Comparison of ENCODE assay signal across 29 cellular contexts in the genomic region with DNA sequence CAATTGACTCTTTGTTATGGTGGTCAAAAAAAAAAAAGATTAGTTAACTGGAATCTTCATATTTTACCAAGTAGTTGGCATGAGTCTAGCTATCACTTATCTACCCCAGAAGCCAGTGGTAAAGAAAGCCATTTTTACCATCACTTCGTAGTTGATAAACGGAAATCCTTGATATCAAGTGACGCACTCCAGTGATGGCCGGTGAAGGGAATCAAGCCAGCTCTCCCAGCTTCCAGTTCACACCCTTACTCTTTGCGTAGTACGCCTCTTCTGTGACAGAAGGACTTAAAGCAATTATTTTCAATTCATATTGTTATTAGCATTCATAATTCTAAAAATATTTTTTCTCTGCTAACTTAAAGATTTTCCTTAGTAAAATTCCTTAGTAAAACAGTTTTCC.
DNase-seq lines count a peak whose midpoint lies in the region; FAIRE-seq and TF ChIP-seq lines count a peak whose summit lies in the region.
"Had no signal": no experiment of that assay in that cellular context is flagged by ENCODE, and none has a peak within 500 bp of the region (broad histone marks: within the 10 kb centered on the region; RNA-seq: fewer than 3 reads in every experiment).

No MANE protein-coding gene starts in this region.

- no peak overlapping the region for H2BK20ac ChIP-seq in H1 (ENCODE audit: low read length)

- peaks cover 3% of the 10 kb centered on the region in 2 experiments; a peak in 3 of 4 replicates for H3K9me3 ChIP-seq in H1 (ENCODE audit: insufficient read depth in 2 of 2, low read depth in 1 of 2, low read length in 1 of 2)
- H3K9me3 ChIP-seq: A549, BE2C, BLaER1 had no signal

- no peak for TF ChIP-seq RAD21 in H1 (IDR thresholded peaks at IDR 0.05 in 1 of 2, conservative IDR thresholded peaks at IDR 0.05 in 1 of 2; ENCODE audit: low read depth in 2 of 2, low read length in 2 of 2)

- H2AFZ ChIP-seq in H1 (ENCODE audit: low read length), result 0 out of 2 replicates have a peak overlapping the region, but pooled peaks have one; percentile 62

- H3K79me1 ChIP-seq in H1 (ENCODE audit: low read depth, low read length), result no peaks in the 10 kb centered on the region

- no peak overlapping the region for H3K4me3 ChIP-seq in H1 (ENCODE audit: extremely low read depth in 1 of 4, insufficient read depth in 2 of 4, low read depth in 3 of 4, low read length in 4 of 4)
- H3K4me3 ChIP-seq: A549; BLaER1; BLaER1 treated with 17β-estradiol and CSF1 and Interleukin-3, amounts not matched to agents 10 nM and 100 nM had no signal

- no peaks in the 10 kb centered on the region for H3K36me3 ChIP-seq in H1 (ENCODE audit: control insufficient read depth in 2 of 4, insufficient read depth in 4 of 4, low read length in 3 of 4)
- H3K36me3 ChIP-seq: BE2C; BLaER1; BLaER1 treated with 17β-estradiol and CSF1 and Interleukin-3, amounts not matched to agents 10 nM and 100 nM had no signal

- H3K23ac ChIP-seq in H1 (ENCODE audit: insufficient read length), result no peak overlapping the region

- H2BK120ac ChIP-seq in H1 (replicated peaks; ENCODE audit: low read depth, low read length), result no peak overlapping the region

- no peaks in the 10 kb centered on the region for H3K27me3 ChIP-seq in H1 (replicated peaks in 1 of 4; ENCODE audit: control insufficient read depth in 3 of 4, extremely low read depth in 1 of 4, insufficient read depth in 3 of 4, low read length in 3 of 4)
- H3K27me3 ChIP-seq: BE2C; BLaER1; BLaER1 treated with 17β-estradiol and CSF1 and Interleukin-3, amounts not matched to agents 10 nM and 100 nM had no signal

- 93% methylated on average over 6 of the region's 6 CpGs; no CpG with 5 or more reads in 1 of the 2 experiments for WGBS in H1 (ENCODE audit: extremely low coverage in 1 of 2, insufficient coverage in 1 of 2, insufficient read length in 1 of 2, insufficient replicate concordance in 2 of 2, low coverage in 1 of 2, low lambda C conversion rate in 2 of 2, missing lambda C conversion rate in 1 of 2), 2 experiments

- no peak overlapping the region for H3K4ac ChIP-seq in H1 (replicated peaks; ENCODE audit: insufficient read length, low read depth, low read length)

- POLR2A ChIA-PET in H1 (lab: Charles Lee; ENCODE audit: partially characterized antibody), result interaction anchor here (0.6 kb wide), 1 partner anchor 196 kb away, joined by 4 read pairs; no protein-coding TSS in a partner anchor

- H2BK12ac ChIP-seq in H1 (ENCODE audit: low read depth, low read length), result no peak overlapping the region

- H3K56ac ChIP-seq in H1 (replicated peaks; ENCODE audit: insufficient read length, low read depth, low read length), result no peak overlapping the region

- H3K4me2 ChIP-seq in H1 (ENCODE audit: insufficient read depth in 1 of 2, low read depth in 2 of 2, low read length in 2 of 2), result no peak overlapping the region
- H3K4me2 ChIP-seq: A549; BLaER1; BLaER1 treated with 17β-estradiol and CSF1 and Interleukin-3, amounts not matched to agents 10 nM and 100 nM had no signal

- no peaks in the 10 kb centered on the region for H3K4me1 ChIP-seq in H1 (replicated peaks in 1 of 4; ENCODE audit: control insufficient read depth in 3 of 4, insufficient read depth in 4 of 4, low read length in 3 of 4)
- H3K4me1 ChIP-seq: A549; BE2C; BLaER1; BLaER1 treated with 17β-estradiol and CSF1 and Interleukin-3, amounts not matched to agents 10 nM and 100 nM had no signal

- no peaks in the 10 kb centered on the region for H4K20me1 ChIP-seq in H1 (replicated peaks in 1 of 2; ENCODE audit: control insufficient read depth in 1 of 2, insufficient read depth in 2 of 2, low read length in 2 of 2)
- H4K20me1 ChIP-seq: BLaER1; BLaER1 treated with 17β-estradiol and CSF1 and Interleukin-3, amounts not matched to agents 10 nM and 100 nM had no signal

- TF ChIP-seq POLR2A in H1 (IDR thresholded peaks at IDR 0.05; ENCODE audit: control extremely low read depth in 1 of 2, low read depth in 2 of 2, low read length in 2 of 2), result no peak

- no peaks in the 10 kb centered on the region for H3K79me2 ChIP-seq in H1 (ENCODE audit: control insufficient read depth in 1 of 2, insufficient read depth in 2 of 2, low read length in 2 of 2)

- no peak overlapping the region for H4K5ac ChIP-seq in H1 (ENCODE audit: insufficient read length, low read depth, low read length)

- no peak overlapping the region for H2BK15ac ChIP-seq in H1 (ENCODE audit: low read length)

- H3K27ac ChIP-seq in H1 (ENCODE audit: low read depth, low read length), result no peak overlapping the region
- H3K27ac ChIP-seq: 22Rv1; A549; BLaER1; BLaER1 treated with 17β-estradiol and CSF1 and Interleukin-3, amounts not matched to agents 10 nM and 100 nM; C4-2B had no signal

- no peak overlapping the region for H3K9ac ChIP-seq in H1 (replicated peaks in 1 of 4; ENCODE audit: extremely low read depth in 1 of 4, low read depth in 3 of 4, low read length in 3 of 4)
- H3K9ac ChIP-seq: BLaER1; BLaER1 treated with 17β-estradiol and CSF1 and Interleukin-3, amounts not matched to agents 10 nM and 100 nM had no signal

- no peak overlapping the region for H2AK5ac ChIP-seq in H1 (ENCODE audit: low read depth, low read length)

- TF ChIP-seq EP300 in H1 (IDR thresholded peaks at IDR 0.05; ENCODE audit: borderline replicate concordance in 1 of 2, low read depth in 2 of 2, low read length in 2 of 2), result no peak

- H3K18ac ChIP-seq in H1 (ENCODE audit: extremely low read depth, low read length), result no peak overlapping the region

- CTCF ChIA-PET in H1 (lab: Charles Lee; ENCODE audit: partially characterized antibody), result interaction anchor here (0.7 to 1.4 kb wide), 3 partner anchors 135 to 414 kb away, joined by 3 to 5 read pairs (median 3); no protein-coding TSS in a partner anchor

- no peak overlapping the region for H3K14ac ChIP-seq in H1 (ENCODE audit: insufficient read length)

- H3K23me2 ChIP-seq in H1 (ENCODE audit: low read depth, low read length), result no peaks in the 10 kb centered on the region

- no peak for FAIRE-seq in H1 (lab: Jason Lieb, UNC)
- FAIRE-seq: A204.1, A549, D721Med had no signal

- H2BK5ac ChIP-seq in H1 (ENCODE audit: low read depth, low read length), result no peak overlapping the region

- DNase-seq in H1 (ENCODE audit: low read depth in 1 of 2, low spot score in 2 of 2) (no peak), NCI-H2081 treated with DMSO at 0.1 percent for 48 hours (lab: John Stamatoyannopoulos, UW) (no peak)
- DNase-seq: 8988T; ACHN; AML-193; BE2C; C1 segment of cervical spinal cord; Caco-2; Calu3; CD4-positive, alpha-beta memory T cell; CD4-positive, alpha-beta T cell; CD4-positive, CD25-positive, alpha-beta regulatory T cell; CD8-positive, alpha-beta memory T cell; CD8-positive, alpha-beta T cell; COR-L47; DMS 273 treated with DMSO at 0.1 percent for 48 hours; DMS153; DMS53; DMS79; DMS79 treated with DMSO at 0.1 percent for 48 hours; DND-41; EL had no signal

- no peak overlapping the region for H4K91ac ChIP-seq in H1 (replicated peaks; ENCODE audit: insufficient read length, low read length)

- TF ChIP-seq CTCF in H1 (IDR thresholded peaks at IDR 0.05; ENCODE audit: control extremely low read depth in 1 of 3, insufficient read depth in 1 of 3, low read depth in 1 of 3, low read length in 3 of 3), result no peak

- H4K8ac ChIP-seq in H1 (ENCODE audit: extremely low read depth, insufficient read depth, low read length), result no peak overlapping the region; the same call in 1 of the 2 replicates

TF ChIP-seq in H1, 55 proteins besides CTCF, POLR2A, EP300 and RAD21:
- TF ChIP-seq, protein P1, sequence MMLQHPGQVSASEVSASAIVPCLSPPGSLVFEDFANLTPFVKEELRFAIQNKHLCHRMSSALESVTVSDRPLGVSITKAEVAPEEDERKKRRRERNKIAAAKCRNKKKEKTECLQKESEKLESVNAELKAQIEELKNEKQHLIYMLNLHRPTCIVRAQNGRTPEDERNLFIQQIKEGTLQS (IDR thresholded peaks at IDR 0.05; ENCODE audit: insufficient read depth, low read depth, low read length), result no peak
- no peak for TF ChIP-seq SP1 (IDR thresholded peaks at IDR 0.05; ENCODE audit: low read depth, low read length)
- no peak for TF ChIP-seq SIN3A (conservative IDR thresholded peaks at IDR 0.05 in 1 of 2, IDR thresholded peaks at IDR 0.05 in 1 of 2; ENCODE audit: low read depth in 1 of 2, low read length in 2 of 2)
- TF ChIP-seq RFX5 (IDR thresholded peaks at IDR 0.05; ENCODE audit: borderline replicate concordance, low read depth, low read length), result no peak
- TF ChIP-seq KDM1A (IDR thresholded peaks at IDR 0.05; ENCODE audit: borderline replicate concordance, low read length), result no peak
- TF ChIP-seq GTF2F1 (IDR thresholded peaks at IDR 0.05; ENCODE audit: borderline replicate concordance, low read depth, low read length), result no peak
- TF ChIP-seq JUN (IDR thresholded peaks at IDR 0.05; ENCODE audit: low read depth, low read length), result no peak
- no peak for TF ChIP-seq SIX5 (IDR thresholded peaks at IDR 0.05; ENCODE audit: low read depth, low read length)
- no peak for TF ChIP-seq JUND (IDR thresholded peaks at IDR 0.05; ENCODE audit: low read length)
- no peak for TF ChIP-seq TBP (IDR thresholded peaks at IDR 0.05; ENCODE audit: low read depth, low read length)
- TF ChIP-seq BCL11A (IDR thresholded peaks at IDR 0.05; ENCODE audit: low read depth in 2 of 2, low read length in 2 of 2), result no peak
- no peak for TF ChIP-seq BACH1 (IDR thresholded peaks at IDR 0.05; ENCODE audit: low read length)
- no peak for TF ChIP-seq SIRT6 (IDR thresholded peaks at IDR 0.05; ENCODE audit: low read length)
- TF ChIP-seq, protein P2, sequence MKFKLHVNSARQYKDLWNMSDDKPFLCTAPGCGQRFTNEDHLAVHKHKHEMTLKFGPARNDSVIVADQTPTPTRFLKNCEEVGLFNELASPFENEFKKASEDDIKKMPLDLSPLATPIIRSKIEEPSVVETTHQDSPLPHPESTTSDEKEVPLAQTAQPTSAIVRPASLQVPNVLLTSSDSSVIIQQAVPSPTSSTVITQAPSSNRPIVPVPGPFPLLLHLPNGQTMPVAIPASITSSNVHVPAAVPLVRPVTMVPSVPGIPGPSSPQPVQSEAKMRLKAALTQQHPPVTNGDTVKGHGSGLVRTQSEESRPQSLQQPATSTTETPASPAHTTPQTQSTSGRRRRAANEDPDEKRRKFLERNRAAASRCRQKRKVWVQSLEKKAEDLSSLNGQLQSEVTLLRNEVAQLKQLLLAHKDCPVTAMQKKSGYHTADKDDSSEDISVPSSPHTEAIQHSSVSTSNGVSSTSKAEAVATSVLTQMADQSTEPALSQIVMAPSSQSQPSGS (IDR thresholded peaks at IDR 0.05; ENCODE audit: low read length), result no peak
- TF ChIP-seq EZH2 (IDR thresholded peaks at IDR 0.05; ENCODE audit: low read depth, low read length, severe bottlenecking), result no peak
- TF ChIP-seq SRF (IDR thresholded peaks at IDR 0.05; ENCODE audit: low read depth, low read length), result no peak
- TF ChIP-seq BRCA1 (IDR thresholded peaks at IDR 0.05; ENCODE audit: low read depth, low read length), result no peak
- TF ChIP-seq CREB1 (IDR thresholded peaks at IDR 0.05), result no peak
- no peak for TF ChIP-seq PHF8 (conservative IDR thresholded peaks at IDR 0.05; ENCODE audit: low read depth, low read length)
- TF ChIP-seq ASH2L (IDR thresholded peaks at IDR 0.05; ENCODE audit: low read length), result no peak
